In the genomic region with DNA sequence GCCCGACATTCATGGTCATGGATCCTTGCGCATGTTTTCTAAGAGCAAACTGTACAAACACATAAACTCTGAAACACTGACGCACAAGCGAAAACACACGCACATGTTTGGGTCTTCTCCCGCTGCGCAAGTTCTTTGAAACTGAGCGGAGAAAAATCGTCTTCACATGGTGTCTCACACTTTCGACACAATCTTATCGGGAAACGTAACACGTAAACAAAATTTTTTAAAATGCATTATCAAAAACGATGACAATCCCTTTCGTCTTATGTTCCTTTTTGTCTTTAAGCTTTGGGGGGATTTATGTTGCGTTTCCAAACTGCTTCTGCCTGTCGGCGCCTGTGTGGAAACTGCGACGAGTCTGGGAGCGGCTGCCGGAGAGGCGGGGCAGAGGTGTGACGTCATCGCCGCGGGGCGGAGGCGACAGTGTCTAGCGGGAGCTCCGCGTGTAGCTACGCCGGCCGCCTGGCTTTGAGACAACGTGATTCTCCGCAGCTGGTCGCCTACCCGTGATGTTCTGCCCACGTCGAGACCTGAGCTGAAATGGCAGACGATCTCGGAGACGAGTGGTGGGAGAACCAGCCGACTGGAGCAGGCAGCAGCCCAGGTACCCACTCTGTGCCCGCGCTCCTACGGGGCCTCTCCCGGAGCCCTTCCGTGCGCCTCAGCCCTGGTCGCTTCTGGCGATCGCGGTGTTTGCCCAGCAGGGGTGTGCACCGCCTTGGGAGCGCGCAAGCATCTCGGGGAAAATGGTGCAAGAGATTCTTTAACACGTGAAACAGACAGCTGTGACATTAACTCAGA, we compare ENCODE assay signal across 8 cellular contexts. TPM values are rescaled to one million over a fixed set of nuclear protein-coding genes. Genes with fewer than 3 reads are reported as not detected.
DNase-seq lines count a peak whose midpoint lies in the region; ATAC-seq and TF ChIP-seq lines count a peak whose summit lies in the region.

A gene (plus strand): TSS at position 426 of the 804 bp plus-strand sequence.

- peak within 1 kb of the TSS; percentile 100 for H3K4me3 Mint-ChIP-seq in activated naive CD4-positive, alpha-beta T cell treated with anti-CD3 and anti-CD28 coated beads, Interleukin-2, amount 50 U/mL, for 24 hours

- H3K27ac ChIP-seq in temporal lobe (ENCODE audit: low read depth, low read length) = peak within 1 kb of the TSS; percentile 28

- peak within 1 kb of the TSS; percentile 100 for H3K27ac Mint-ChIP-seq in activated naive CD4-positive, alpha-beta T cell treated with anti-CD3 and anti-CD28 coated beads, Interleukin-2, amount 50 U/mL, for 24 hours

- DNase-seq in GM10266 (ENCODE audit: extremely low spot score) = peak; percentile 85
- DNase-seq in NCI-H1092 (lab: John Stamatoyannopoulos, UW) = peak; percentile 77
- DNase-seq in globus pallidus (ENCODE audit: low spot score) = peak; percentile 85
- DNase-seq in occipital lobe (lab: John Stamatoyannopoulos, UW) = peak; percentile 87

- no peaks in the 10 kb centered on the region for H3K27me3 Mint-ChIP-seq in activated naive CD4-positive, alpha-beta T cell treated with anti-CD3 and anti-CD28 coated beads, Interleukin-2, amount 50 U/mL, for 24 hours

- ATAC-seq in HG02588 (IDR thresholded peaks at IDR 0.05; ENCODE audit: unreplicated experiment) (peak; percentile 98), SK-N-SH treated with all-trans-retinoic acid at 6 μM for 48 hours (peak; percentile 97)

- peaks cover 51% of the 10 kb centered on the region for H3K4me1 Mint-ChIP-seq in activated naive CD4-positive, alpha-beta T cell treated with anti-CD3 and anti-CD28 coated beads, Interleukin-2, amount 50 U/mL, for 24 hours

- TF ChIP-seq CTCF in GM10266 (IDR thresholded peaks at IDR 0.05; ENCODE audit: control insufficient read depth, insufficient read depth, low read depth, missing control alignments) = peak; percentile 11

- no peaks in the 10 kb centered on the region for H3K9me3 Mint-ChIP-seq in activated naive CD4-positive, alpha-beta T cell treated with anti-CD3 and anti-CD28 coated beads, Interleukin-2, amount 50 U/mL, for 24 hours

- peaks cover 1% of the 10 kb centered on the region for H3K36me3 Mint-ChIP-seq in activated naive CD4-positive, alpha-beta T cell treated with anti-CD3 and anti-CD28 coated beads, Interleukin-2, amount 50 U/mL, for 24 hours

TF ChIP-seq in SK-N-SH treated with all-trans-retinoic acid at 6 μM for 48 hours, 23 proteins besides CTCF, POLR2A, EP300 and RAD21 (continues in another document):
- TF ChIP-seq BACH2 (CRISPR knock-in tag; IDR thresholded peaks at IDR 0.05; ENCODE audit: borderline replicate concordance) (0 out of 2 replicates have a peak, but pooled peaks have one; percentile 25), ZC3H10 (CRISPR knock-in tag; IDR thresholded peaks at IDR 0.05) (no peak), ESRRG (CRISPR knock-in tag; IDR thresholded peaks at IDR 0.05) (no peak), TCF4 (CRISPR knock-in tag; IDR thresholded peaks at IDR 0.05; ENCODE audit: borderline replicate concordance) (peak; percentile 30; the same call in 1 of the 2 replicates), ZFP30 (CRISPR knock-in tag; IDR thresholded peaks at IDR 0.05) (peak; percentile 41; the same call in 1 of the 2 replicates), ZNF70 (CRISPR knock-in tag; IDR thresholded peaks at IDR 0.05) (no peak), PPARA (CRISPR knock-in tag; IDR thresholded peaks at IDR 0.05; ENCODE audit: borderline replicate concordance) (0 out of 2 replicates have a peak, but pooled peaks have one; percentile 39), SNAI2 (CRISPR knock-in tag; IDR thresholded peaks at IDR 0.05) (peak; percentile 77), ZFP3 (CRISPR knock-in tag; IDR thresholded peaks at IDR 0.05) (peak; percentile 84), ZNF565 (CRISPR knock-in tag; conservative IDR thresholded peaks at IDR 0.05; ENCODE audit: low read depth) (no peak), ZNF8 (CRISPR knock-in tag; IDR thresholded peaks at IDR 0.05) (no peak), OSR1 (CRISPR knock-in tag; IDR thresholded peaks at IDR 0.05) (no peak), RARB (CRISPR knock-in tag; IDR thresholded peaks at IDR 0.05) (no peak), TOX (CRISPR knock-in tag; IDR thresholded peaks at IDR 0.05; ENCODE audit: borderline replicate concordance) (no peak), GLIS3 (CRISPR knock-in tag; IDR thresholded peaks at IDR 0.05) (no peak)
- TF ChIP-seq, protein P1, sequence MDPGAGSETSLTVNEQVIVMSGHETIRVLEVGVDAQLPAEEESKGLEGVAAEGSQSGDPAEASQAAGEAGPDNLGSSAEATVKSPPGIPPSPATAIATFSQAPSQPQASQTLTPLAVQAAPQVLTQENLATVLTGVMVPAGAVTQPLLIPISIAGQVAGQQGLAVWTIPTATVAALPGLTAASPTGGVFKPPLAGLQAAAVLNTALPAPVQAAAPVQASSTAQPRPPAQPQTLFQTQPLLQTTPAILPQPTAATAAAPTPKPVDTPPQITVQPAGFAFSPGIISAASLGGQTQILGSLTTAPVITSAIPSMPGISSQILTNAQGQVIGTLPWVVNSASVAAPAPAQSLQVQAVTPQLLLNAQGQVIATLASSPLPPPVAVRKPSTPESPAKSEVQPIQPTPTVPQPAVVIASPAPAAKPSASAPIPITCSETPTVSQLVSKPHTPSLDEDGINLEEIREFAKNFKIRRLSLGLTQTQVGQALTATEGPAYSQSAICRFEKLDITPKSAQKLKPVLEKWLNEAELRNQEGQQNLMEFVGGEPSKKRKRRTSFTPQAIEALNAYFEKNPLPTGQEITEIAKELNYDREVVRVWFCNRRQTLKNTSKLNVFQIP (CRISPR knock-in tag; IDR thresholded peaks at IDR 0.05; ENCODE audit: borderline replicate concordance, low read depth) = no peak
- TF ChIP-seq, protein P2, sequence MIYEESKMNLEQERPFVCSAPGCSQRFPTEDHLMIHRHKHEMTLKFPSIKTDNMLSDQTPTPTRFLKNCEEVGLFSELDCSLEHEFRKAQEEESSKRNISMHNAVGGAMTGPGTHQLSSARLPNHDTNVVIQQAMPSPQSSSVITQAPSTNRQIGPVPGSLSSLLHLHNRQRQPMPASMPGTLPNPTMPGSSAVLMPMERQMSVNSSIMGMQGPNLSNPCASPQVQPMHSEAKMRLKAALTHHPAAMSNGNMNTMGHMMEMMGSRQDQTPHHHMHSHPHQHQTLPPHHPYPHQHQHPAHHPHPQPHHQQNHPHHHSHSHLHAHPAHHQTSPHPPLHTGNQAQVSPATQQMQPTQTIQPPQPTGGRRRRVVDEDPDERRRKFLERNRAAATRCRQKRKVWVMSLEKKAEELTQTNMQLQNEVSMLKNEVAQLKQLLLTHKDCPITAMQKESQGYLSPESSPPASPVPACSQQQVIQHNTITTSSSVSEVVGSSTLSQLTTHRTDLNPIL (CRISPR knock-in tag; IDR thresholded peaks at IDR 0.05; ENCODE audit: low read depth) = no peak
- TF ChIP-seq, protein P3, sequence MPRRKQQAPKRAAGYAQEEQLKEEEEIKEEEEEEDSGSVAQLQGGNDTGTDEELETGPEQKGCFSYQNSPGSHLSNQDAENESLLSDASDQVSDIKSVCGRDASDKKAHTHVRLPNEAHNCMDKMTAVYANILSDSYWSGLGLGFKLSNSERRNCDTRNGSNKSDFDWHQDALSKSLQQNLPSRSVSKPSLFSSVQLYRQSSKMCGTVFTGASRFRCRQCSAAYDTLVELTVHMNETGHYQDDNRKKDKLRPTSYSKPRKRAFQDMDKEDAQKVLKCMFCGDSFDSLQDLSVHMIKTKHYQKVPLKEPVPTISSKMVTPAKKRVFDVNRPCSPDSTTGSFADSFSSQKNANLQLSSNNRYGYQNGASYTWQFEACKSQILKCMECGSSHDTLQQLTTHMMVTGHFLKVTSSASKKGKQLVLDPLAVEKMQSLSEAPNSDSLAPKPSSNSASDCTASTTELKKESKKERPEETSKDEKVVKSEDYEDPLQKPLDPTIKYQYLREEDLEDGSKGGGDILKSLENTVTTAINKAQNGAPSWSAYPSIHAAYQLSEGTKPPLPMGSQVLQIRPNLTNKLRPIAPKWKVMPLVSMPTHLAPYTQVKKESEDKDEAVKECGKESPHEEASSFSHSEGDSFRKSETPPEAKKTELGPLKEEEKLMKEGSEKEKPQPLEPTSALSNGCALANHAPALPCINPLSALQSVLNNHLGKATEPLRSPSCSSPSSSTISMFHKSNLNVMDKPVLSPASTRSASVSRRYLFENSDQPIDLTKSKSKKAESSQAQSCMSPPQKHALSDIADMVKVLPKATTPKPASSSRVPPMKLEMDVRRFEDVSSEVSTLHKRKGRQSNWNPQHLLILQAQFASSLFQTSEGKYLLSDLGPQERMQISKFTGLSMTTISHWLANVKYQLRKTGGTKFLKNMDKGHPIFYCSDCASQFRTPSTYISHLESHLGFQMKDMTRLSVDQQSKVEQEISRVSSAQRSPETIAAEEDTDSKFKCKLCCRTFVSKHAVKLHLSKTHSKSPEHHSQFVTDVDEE (CRISPR knock-in tag; IDR thresholded peaks at IDR 0.05) = no peak
- TF ChIP-seq, protein P4, sequence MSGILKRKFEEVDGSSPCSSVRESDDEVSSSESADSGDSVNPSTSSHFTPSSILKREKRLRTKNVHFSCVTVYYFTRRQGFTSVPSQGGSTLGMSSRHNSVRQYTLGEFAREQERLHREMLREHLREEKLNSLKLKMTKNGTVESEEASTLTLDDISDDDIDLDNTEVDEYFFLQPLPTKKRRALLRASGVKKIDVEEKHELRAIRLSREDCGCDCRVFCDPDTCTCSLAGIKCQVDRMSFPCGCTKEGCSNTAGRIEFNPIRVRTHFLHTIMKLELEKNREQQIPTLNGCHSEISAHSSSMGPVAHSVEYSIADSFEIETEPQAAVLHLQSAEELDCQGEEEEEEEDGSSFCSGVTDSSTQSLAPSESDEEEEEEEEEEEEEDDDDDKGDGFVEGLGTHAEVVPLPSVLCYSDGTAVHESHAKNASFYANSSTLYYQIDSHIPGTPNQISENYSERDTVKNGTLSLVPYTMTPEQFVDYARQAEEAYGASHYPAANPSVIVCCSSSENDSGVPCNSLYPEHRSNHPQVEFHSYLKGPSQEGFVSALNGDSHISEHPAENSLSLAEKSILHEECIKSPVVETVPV (CRISPR knock-in tag; IDR thresholded peaks at IDR 0.05) = no peak

RNA-seq across cellular contexts. Expression of the gene that starts here (rescaled TPM):
- total RNA-seq in occipital lobe (13.3 TPM), temporal lobe (12.3 TPM)

Comparison
In these comparisons a context has a peak if more than half of its experiments do, and no peak if none do; other contexts are left out.
1. Peak in every context shown above with its lines: DNase-seq, ATAC-seq and H3K27ac ChIP-seq.